1 cellular context compared by ENCODE assay signal in the genomic region with DNA sequence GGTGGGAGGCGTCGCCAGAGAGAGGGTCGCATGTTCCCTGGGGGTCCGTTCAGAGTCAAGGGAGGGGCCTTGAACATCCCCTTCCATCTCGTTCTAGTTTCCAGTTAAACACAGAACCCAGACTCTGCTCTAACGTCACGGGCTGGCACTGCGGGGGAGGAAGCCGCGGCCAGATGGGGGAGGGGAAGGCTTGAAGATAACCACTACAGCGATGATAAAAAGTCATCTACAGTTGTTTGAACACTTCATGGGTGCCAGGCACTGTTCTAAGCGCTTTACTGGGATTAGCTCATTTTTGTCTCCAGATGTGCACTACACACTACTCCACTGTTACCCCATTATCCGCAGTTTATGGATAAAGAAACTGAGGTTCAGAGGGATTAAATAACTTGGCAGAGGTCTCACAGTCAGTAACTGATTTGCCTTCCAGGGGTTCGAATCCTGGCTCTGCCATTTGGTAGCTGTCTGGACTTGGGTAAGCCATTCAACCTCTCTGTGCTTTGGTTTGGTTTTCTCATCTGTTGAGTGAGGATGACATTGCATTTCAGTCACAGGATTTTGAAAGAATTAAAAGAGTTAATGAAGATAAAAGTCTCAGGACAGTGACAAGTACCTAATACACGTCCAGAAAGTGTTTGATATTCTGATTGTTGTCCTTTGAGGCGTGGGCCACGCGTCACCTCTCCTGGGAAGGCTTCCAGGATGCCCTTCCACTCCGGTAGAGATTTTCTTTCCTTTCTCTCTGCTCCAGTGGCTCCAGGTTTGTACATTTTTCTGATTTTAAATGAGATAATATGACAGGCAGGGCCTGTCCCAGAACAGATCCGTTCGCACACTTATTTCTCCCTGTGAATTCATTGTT.
TF ChIP-seq lines count a peak whose summit lies in the region.

No MANE protein-coding gene starts in this region.

TF ChIP-seq in HEK293, 187 proteins besides CTCF, POLR2A, EP300 and RAD21 (continued from another document):
- TF ChIP-seq, protein P1, sequence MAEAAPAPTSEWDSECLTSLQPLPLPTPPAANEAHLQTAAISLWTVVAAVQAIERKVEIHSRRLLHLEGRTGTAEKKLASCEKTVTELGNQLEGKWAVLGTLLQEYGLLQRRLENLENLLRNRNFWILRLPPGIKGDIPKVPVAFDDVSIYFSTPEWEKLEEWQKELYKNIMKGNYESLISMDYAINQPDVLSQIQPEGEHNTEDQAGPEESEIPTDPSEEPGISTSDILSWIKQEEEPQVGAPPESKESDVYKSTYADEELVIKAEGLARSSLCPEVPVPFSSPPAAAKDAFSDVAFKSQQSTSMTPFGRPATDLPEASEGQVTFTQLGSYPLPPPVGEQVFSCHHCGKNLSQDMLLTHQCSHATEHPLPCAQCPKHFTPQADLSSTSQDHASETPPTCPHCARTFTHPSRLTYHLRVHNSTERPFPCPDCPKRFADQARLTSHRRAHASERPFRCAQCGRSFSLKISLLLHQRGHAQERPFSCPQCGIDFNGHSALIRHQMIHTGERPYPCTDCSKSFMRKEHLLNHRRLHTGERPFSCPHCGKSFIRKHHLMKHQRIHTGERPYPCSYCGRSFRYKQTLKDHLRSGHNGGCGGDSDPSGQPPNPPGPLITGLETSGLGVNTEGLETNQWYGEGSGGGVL (tag by site-specific recombination; IDR thresholded peaks at IDR 0.05) = 0 out of 2 replicates have a peak, but pooled peaks have one; percentile 39
- TF ChIP-seq ZIC2 (tag by site-specific recombination; IDR thresholded peaks at IDR 0.05) (peak; percentile 38; the same call in 1 of the 2 replicates), ZNF48 (tag by site-specific recombination; IDR thresholded peaks at IDR 0.05) (no peak), ZNF140 (tag by site-specific recombination; IDR thresholded peaks at IDR 0.05) (no peak), ZBTB17 (tag by site-specific recombination; IDR thresholded peaks at IDR 0.05) (peak; percentile 54), ZNF768 (tag by site-specific recombination; IDR thresholded peaks at IDR 0.05) (0 out of 2 replicates have a peak, but pooled peaks have one; percentile 10)
- TF ChIP-seq, protein P2, sequence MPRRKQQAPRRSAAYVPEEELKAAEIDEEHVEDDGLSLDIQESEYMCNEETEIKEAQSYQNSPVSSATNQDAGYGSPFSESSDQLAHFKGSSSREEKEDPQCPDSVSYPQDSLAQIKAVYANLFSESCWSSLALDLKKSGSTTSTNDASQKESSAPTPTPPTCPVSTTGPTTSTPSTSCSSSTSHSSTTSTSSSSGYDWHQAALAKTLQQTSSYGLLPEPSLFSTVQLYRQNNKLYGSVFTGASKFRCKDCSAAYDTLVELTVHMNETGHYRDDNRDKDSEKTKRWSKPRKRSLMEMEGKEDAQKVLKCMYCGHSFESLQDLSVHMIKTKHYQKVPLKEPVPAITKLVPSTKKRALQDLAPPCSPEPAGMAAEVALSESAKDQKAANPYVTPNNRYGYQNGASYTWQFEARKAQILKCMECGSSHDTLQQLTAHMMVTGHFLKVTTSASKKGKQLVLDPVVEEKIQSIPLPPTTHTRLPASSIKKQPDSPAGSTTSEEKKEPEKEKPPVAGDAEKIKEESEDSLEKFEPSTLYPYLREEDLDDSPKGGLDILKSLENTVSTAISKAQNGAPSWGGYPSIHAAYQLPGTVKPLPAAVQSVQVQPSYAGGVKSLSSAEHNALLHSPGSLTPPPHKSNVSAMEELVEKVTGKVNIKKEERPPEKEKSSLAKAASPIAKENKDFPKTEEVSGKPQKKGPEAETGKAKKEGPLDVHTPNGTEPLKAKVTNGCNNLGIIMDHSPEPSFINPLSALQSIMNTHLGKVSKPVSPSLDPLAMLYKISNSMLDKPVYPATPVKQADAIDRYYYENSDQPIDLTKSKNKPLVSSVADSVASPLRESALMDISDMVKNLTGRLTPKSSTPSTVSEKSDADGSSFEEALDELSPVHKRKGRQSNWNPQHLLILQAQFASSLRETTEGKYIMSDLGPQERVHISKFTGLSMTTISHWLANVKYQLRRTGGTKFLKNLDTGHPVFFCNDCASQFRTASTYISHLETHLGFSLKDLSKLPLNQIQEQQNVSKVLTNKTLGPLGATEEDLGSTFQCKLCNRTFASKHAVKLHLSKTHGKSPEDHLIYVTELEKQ (tag by site-specific recombination; IDR thresholded peaks at IDR 0.05; ENCODE audit: borderline replicate concordance) = no peak
